ENCODE assay signal across 22 cellular contexts in the genomic region with DNA sequence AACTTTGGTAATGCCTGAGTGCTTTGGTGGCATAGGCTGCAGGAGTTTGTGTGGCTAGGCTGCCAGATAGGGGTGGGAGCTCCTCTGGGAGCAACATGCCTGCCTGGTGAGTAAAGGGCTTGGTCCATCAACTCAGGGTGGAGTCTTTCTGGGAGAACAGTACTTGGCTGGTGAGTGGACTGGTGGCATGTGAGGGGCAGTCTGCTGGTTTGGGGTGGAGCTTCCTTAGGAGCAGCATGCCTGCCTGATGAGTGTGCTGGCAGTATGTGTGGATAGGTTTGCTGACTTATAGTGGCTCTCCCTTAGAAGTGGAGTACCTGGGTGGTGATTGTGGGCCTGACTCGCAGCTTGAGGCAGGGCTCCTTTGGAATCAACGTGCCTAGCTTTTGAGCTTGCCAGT. TPM values are rescaled to one million over a fixed set of nuclear protein-coding genes. Genes with fewer than 3 reads are reported as not detected.
DNase-seq lines count a peak whose midpoint lies in the region; ATAC-seq, FAIRE-seq and TF ChIP-seq lines count a peak whose summit lies in the region.
"Had no signal": no experiment of that assay in that cellular context is flagged by ENCODE, and none has a peak within 500 bp of the region (broad histone marks: within the 10 kb centered on the region; RNA-seq: fewer than 3 reads in every experiment).

No MANE protein-coding gene starts in this region.

- TF ChIP-seq POLR2A in suprapubic skin (IDR thresholded peaks at IDR 0.05), result no peak

- FAIRE-seq in urothelium cell line (lab: Jason Lieb, UNC), result peak; percentile 98
- FAIRE-seq: GM18507, islet of Langerhans had no signal

- no peaks in the 10 kb centered on the region for H3K4me1 ChIP-seq in suprapubic skin

- peaks cover 14% of the 10 kb centered on the region for H3K9me3 ChIP-seq in suprapubic skin

- H3K27me3 ChIP-seq in suprapubic skin, result no peaks in the 10 kb centered on the region
- H3K27me3 ChIP-seq: brain microvascular endothelial cell had no signal

- DNase-seq in HCEC 1CT, result peak; percentile 9
- peak; percentile 34 for DNase-seq in RPMI7951 (ENCODE audit: low read depth)
- DNase-seq in fibroblast of the aortic adventitia (ENCODE audit: low read depth), result peak; percentile 21
- peak; percentile 89 for DNase-seq in urothelium cell line (ENCODE audit: low spot score)
- no peak for DNase-seq in dedifferentiated amniotic fluid mesenchymal stem cell (ENCODE audit: extremely low spot score)
- no peak for DNase-seq in suprapubic skin (ENCODE audit: low spot score in 2 of 2)
- DNase-seq: activated naive CD4-positive, alpha-beta T cell treated with Interleukin-2 at 50 U/mL for 16 hours; brain microvascular endothelial cell; CD8-positive, alpha-beta memory T cell; effector CD4-positive, alpha-beta T cell; Kasumi-1; NCI-H1694 treated with DMSO at 0.1 percent for 48 hours; NCI-H524 had no signal

- H3K27ac ChIP-seq in suprapubic skin, result no peak overlapping the region
- H3K27ac ChIP-seq: brain microvascular endothelial cell, thoracic aorta had no signal

- no peaks in the 10 kb centered on the region for H3K36me3 ChIP-seq in suprapubic skin
- H3K36me3 ChIP-seq: brain microvascular endothelial cell, thoracic aorta had no signal

- H3K4me3 ChIP-seq in fibroblast of the aortic adventitia (ENCODE audit: low read depth, low read length) (no peak overlapping the region), suprapubic skin (no peak overlapping the region)
- H3K4me3 ChIP-seq: GM23338, thoracic aorta had no signal

- 100% methylated on average over 2 of the region's 2 CpGs for WGBS in suprapubic skin

- no peak for TF ChIP-seq EP300 in suprapubic skin (IDR thresholded peaks at IDR 0.05)

- no peak for ATAC-seq in HG03039 (IDR thresholded peaks at IDR 0.05; ENCODE audit: unreplicated experiment)
- ATAC-seq: GM23338, WTC11 had no signal

- TF ChIP-seq CTCF in fibroblast of the aortic adventitia (IDR thresholded peaks at IDR 0.05; ENCODE audit: insufficient read depth, low read length) (no peak), suprapubic skin (IDR thresholded peaks at IDR 0.05) (no peak)

RNA-seq across cellular contexts. Expression of gene SRI, which starts 34.9 kb away (rescaled TPM):
- total RNA-seq in RPMI7951 (2014; rRNA removed; shearing (Covaris generic)), result 165 and 176 TPM in 2 replicates
- total RNA-seq in fibroblast of the aortic adventitia (ENCODE audit: low replicate concordance), result 21.7 and 135 TPM in 2 replicates
- total RNA-seq in suprapubic skin, result 10 to 100 TPM; 36.7 to 50.6 (median 42.2) TPM

RNA-seq across cellular contexts. Expression of gene STEAP4, which starts 52.0 kb away (rescaled TPM):
- not detected in 2 replicates for total RNA-seq in RPMI7951 (2014; rRNA removed; shearing (Covaris generic))
- 1.8 and 2.1 TPM in 2 replicates for total RNA-seq in fibroblast of the aortic adventitia (ENCODE audit: low replicate concordance)
- 10 to 100 TPM; 19.3 to 33.0 (median 24.2) TPM for total RNA-seq in suprapubic skin
- total RNA-seq: CD8-positive, alpha-beta memory T cell; glomerular endothelial cell; GM23338; OCI-LY7; progenitor cell of endocrine pancreas had no signal

Comparison
In these comparisons a context has a peak if more than half of its experiments do, and no peak if none do; other contexts are left out.
1. DNase-seq: peak in HCEC 1CT (single experiment), RPMI7951 (single experiment), fibroblast of the aortic adventitia (single experiment) and urothelium cell line (single experiment); none in dedifferentiated amniotic fluid mesenchymal stem cell (single experiment) and suprapubic skin (0 of 2).